In genomic region chr4:7892212-7893019, GRCh38 we compare ENCODE assay signal across 13 cellular contexts. TPM values are rescaled to one million over a fixed set of nuclear protein-coding genes. Genes with fewer than 3 reads are reported as not detected.
DNase-seq lines count a peak whose midpoint lies in the region; ATAC-seq, FAIRE-seq and TF ChIP-seq lines count a peak whose summit lies in the region.
"Had no signal": no experiment of that assay in that cellular context is flagged by ENCODE, and none has a peak within 500 bp of the region (broad histone marks: within the 10 kb centered on the region; RNA-seq: fewer than 3 reads in every experiment).

No MANE protein-coding gene starts in this region.

- H3K4me3 ChIP-seq in astrocyte (ENCODE audit: insufficient read depth, low read depth, low read length) (peak overlapping the region; percentile 20), kidney (ENCODE audit: low read length in 2 of 2) (no peak overlapping the region), upper lobe of left lung (no peak overlapping the region)
- H3K4me3 ChIP-seq: cardiac muscle cell, GM12878, pancreas had no signal

- H3K9ac ChIP-seq in astrocyte (ENCODE audit: low read length) (peak overlapping the region; percentile 86), kidney (ENCODE audit: low read length in 2 of 2) (no peak overlapping the region)

- peak overlapping the region; percentile 92 for H3K27ac Mint-ChIP-seq in astrocyte (ENCODE audit: unreplicated experiment)
- H3K27ac Mint-ChIP-seq: activated CD8-positive, alpha-beta memory T cell treated with anti-CD3 and anti-CD28 coated beads, Interleukin-2, amount 10 ng/mL, durations not matched to agents 7 days and 5 days had no signal

- no peak for TF ChIP-seq POLR2A in upper lobe of left lung (IDR thresholded peaks at IDR 0.05)

- peaks cover 5% of the 10 kb centered on the region for H3K9me3 Mint-ChIP-seq in astrocyte (ENCODE audit: unreplicated experiment)

- no peaks in the 10 kb centered on the region for H3K27me3 Mint-ChIP-seq in astrocyte (ENCODE audit: low read depth, unreplicated experiment)
- H3K27me3 Mint-ChIP-seq: activated CD8-positive, alpha-beta memory T cell treated with anti-CD3 and anti-CD28 coated beads, Interleukin-2, amount 10 ng/mL, durations not matched to agents 7 days and 5 days had no signal

- peak; percentile 49 for DNase-seq in NCI-H2171 treated with DMSO at 0.1 percent for 48 hours (lab: John Stamatoyannopoulos, UW)
- DNase-seq in NCI-H2171 (lab: John Stamatoyannopoulos, UW), result no peak
- DNase-seq in astrocyte (ENCODE audit: low read depth), result peak; percentile 95
- DNase-seq in kidney, result peak; percentile 72
- DNase-seq in upper lobe of left lung, result no peak
- DNase-seq: activated CD8-positive, alpha-beta memory T cell treated with anti-CD3 and anti-CD28 coated beads, Interleukin-2, amount 10 ng/mL, durations not matched to agents 7 days and 5 days; NCI-H1092; pancreas had no signal

- TF ChIP-seq EP300 in upper lobe of left lung (IDR thresholded peaks at IDR 0.05), result no peak

- intact Hi-C loops in kidney (cut with DNase I), result no loop called here

- TF ChIP-seq CTCF in astrocyte (IDR thresholded peaks at IDR 0.05; ENCODE audit: insufficient read depth, low read depth, low read length) (no peak), kidney (IDR thresholded peaks at IDR 0.05; ENCODE audit: borderline replicate concordance, extremely low read depth, insufficient read depth) (no peak), upper lobe of left lung (IDR thresholded peaks at IDR 0.05) (no peak)

- 60 to 64% methylated on average over 11 to 12 of the region's 12 CpGs for WGBS in upper lobe of left lung, 2 donors

- no peak overlapping the region for H2AFZ ChIP-seq in astrocyte (ENCODE audit: low read depth, low read length)

- peak overlapping the region; percentile 73 for H3K4me2 ChIP-seq in astrocyte (ENCODE audit: low read length)

- no peaks in the 10 kb centered on the region for H3K27me3 ChIP-seq in astrocyte (ENCODE audit: insufficient read depth, low read length)
- H3K27me3 ChIP-seq in upper lobe of left lung, result no peaks in the 10 kb centered on the region
- H3K27me3 ChIP-seq: cardiac muscle cell, pancreas had no signal

- FAIRE-seq in astrocyte (lab: Jason Lieb, UNC), result peak; percentile 17
- FAIRE-seq in kidney (lab: Jason Lieb, UNC), result no peak
- FAIRE-seq: GM12878, pancreas had no signal

- H3K36me3 ChIP-seq in astrocyte (ENCODE audit: insufficient read depth, low read length), result peaks cover 11% of the 10 kb centered on the region
- H3K36me3 ChIP-seq in kidney (ENCODE audit: control insufficient read depth in 1 of 2, insufficient read depth in 2 of 2, low read length in 2 of 2), result no peaks in the 10 kb centered on the region
- H3K36me3 ChIP-seq in upper lobe of left lung, result no peaks in the 10 kb centered on the region
- H3K36me3 ChIP-seq: cardiac muscle cell, pancreas had no signal

- H3K4me1 Mint-ChIP-seq in astrocyte (ENCODE audit: low read depth, unreplicated experiment), result peaks cover 36% of the 10 kb centered on the region
- H3K4me1 Mint-ChIP-seq: activated CD8-positive, alpha-beta memory T cell treated with anti-CD3 and anti-CD28 coated beads, Interleukin-2, amount 10 ng/mL, durations not matched to agents 7 days and 5 days had no signal

- H3K4me3 Mint-ChIP-seq in astrocyte (ENCODE audit: unreplicated experiment), result peak overlapping the region; percentile 46
- H3K4me3 Mint-ChIP-seq: activated CD8-positive, alpha-beta memory T cell treated with anti-CD3 and anti-CD28 coated beads, Interleukin-2, amount 10 ng/mL, durations not matched to agents 7 days and 5 days had no signal

- peaks cover 5% of the 10 kb centered on the region for H4K20me1 ChIP-seq in astrocyte (ENCODE audit: insufficient read depth, low read length)

- H3K9me3 ChIP-seq in astrocyte (ENCODE audit: insufficient read depth, low read depth, low read length) (no peaks in the 10 kb centered on the region), kidney (ENCODE audit: control insufficient read depth in 1 of 2, low read length in 2 of 2) (peaks cover 0 to 9% of the 10 kb centered on the region in 2 donors), upper lobe of left lung (peaks cover 0 to 6% (median 6%) of the 10 kb centered on the region in 4 donors)
- H3K9me3 ChIP-seq: pancreas had no signal

- H3K27ac ChIP-seq in astrocyte (ENCODE audit: low read depth, low read length) (peak overlapping the region; percentile 99), kidney (ENCODE audit: low read depth in 2 of 2, low read length in 2 of 2) (no peak overlapping the region), upper lobe of left lung (no peak overlapping the region)
- H3K27ac ChIP-seq: cardiac muscle cell, pancreas had no signal

- ATAC-seq in upper lobe of left lung (ENCODE audit: low FRiP score in 2 of 2) (peak; percentile 34 to 61), esophagus mucosa (no peak), HG02623 (IDR thresholded peaks at IDR 0.05; ENCODE audit: unreplicated experiment) (no peak), GM21737 (IDR thresholded peaks at IDR 0.05; ENCODE audit: unreplicated experiment) (no peak)
- ATAC-seq: activated CD8-positive, alpha-beta memory T cell treated with anti-CD3 and anti-CD28 coated beads, Interleukin-2, amount 10 ng/mL, durations not matched to agents 7 days and 5 days; GM12878 had no signal

- H3K4me1 ChIP-seq in astrocyte (ENCODE audit: insufficient read depth, low read length), result peaks cover 42% of the 10 kb centered on the region
- H3K4me1 ChIP-seq in kidney (ENCODE audit: control insufficient read depth in 1 of 2, insufficient read depth in 1 of 2, low read depth in 1 of 2, low read length in 2 of 2), result no peaks in the 10 kb centered on the region
- peaks cover 0 to 11% (median 7%) of the 10 kb centered on the region in 4 donors for H3K4me1 ChIP-seq in upper lobe of left lung

- peaks cover 100% of the 10 kb centered on the region for H3K79me2 ChIP-seq in astrocyte (ENCODE audit: insufficient read depth, low read length)

- H3K36me3 Mint-ChIP-seq in astrocyte (ENCODE audit: low read depth, unreplicated experiment), result peaks cover 20% of the 10 kb centered on the region

RNA-seq across cellular contexts. Expression of gene AFAP1, which starts 47.2 kb away (rescaled TPM):
- total RNA-seq in astrocyte (62.7 and 67.9 TPM in 2 replicates), kidney (26.3 TPM), upper lobe of left lung (10 to 100 TPM; 10.9 to 26.7 (median 19.2) TPM), esophagus mucosa (5.5 TPM)
- polyA plus RNA-seq in kidney (ENCODE audit: insufficient read depth, low read depth, low replicate concordance), result 2.6 TPM

Comparison
In these comparisons a context has a peak if more than half of its experiments do, and no peak if none do; other contexts are left out.
1. DNase-seq: peak in NCI-H2171 treated with DMSO at 0.1 percent for 48 hours (single experiment), astrocyte (single experiment) and kidney (single experiment); none in NCI-H2171 (single experiment) and upper lobe of left lung (0 of 2).
2. ATAC-seq: peak in upper lobe of left lung (2 of 2); none in esophagus mucosa (single experiment), HG02623 (single experiment) and GM21737 (single experiment).